ENCODE assay signal across 1 cellular context in the genomic region with DNA sequence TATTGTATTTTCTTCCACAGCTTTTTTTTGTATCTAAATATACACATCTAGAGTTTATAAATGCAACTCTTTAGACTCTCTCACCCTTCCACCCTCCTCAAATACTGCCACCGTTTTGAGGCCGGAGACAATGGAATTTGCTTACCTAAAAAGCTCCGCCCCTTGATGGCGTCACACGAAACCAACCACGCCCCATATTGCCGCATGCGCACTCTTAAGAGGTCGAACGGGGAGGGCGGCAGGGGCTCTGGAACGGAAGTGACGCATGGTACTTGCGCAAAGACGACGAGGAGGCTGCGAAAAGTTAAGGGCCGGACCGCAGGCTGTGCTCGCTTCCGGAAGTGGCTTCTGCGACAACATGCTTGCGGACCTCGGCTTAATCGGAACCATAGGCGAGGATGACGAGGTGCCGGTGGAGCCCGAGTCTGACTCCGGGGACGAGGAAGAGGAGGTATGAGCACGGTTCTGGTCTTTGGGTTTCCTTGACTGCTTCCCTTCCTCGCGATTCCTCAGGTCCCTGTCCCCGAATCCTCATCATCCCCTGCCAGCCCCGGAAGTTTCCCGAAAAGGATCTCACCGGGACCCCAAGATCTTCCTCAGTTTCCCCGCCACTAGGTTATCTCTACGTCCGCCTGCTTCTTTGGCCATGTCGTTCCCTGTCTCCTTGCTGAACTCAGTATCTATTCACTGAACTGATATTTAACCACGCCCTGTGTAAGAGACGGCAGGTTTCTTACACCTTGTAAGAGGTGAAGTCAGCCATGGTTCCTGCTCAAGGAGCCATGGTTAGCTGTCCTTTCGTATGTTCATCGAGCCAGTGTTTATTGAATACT.
TF ChIP-seq lines count a peak whose summit lies in the region.

A gene with protein sequence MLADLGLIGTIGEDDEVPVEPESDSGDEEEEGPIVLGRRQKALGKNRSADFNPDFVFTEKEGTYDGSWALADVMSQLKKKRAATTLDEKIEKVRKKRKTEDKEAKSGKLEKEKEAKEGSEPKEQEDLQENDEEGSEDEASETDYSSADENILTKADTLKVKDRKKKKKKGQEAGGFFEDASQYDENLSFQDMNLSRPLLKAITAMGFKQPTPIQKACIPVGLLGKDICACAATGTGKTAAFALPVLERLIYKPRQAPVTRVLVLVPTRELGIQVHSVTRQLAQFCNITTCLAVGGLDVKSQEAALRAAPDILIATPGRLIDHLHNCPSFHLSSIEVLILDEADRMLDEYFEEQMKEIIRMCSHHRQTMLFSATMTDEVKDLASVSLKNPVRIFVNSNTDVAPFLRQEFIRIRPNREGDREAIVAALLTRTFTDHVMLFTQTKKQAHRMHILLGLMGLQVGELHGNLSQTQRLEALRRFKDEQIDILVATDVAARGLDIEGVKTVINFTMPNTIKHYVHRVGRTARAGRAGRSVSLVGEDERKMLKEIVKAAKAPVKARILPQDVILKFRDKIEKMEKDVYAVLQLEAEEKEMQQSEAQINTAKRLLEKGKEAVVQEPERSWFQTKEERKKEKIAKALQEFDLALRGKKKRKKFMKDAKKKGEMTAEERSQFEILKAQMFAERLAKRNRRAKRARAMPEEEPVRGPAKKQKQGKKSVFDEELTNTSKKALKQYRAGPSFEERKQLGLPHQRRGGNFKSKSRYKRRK (plus strand): TSS at position 326 of the 833 bp plus-strand sequence. CDS start 33 bp downstream, at position 359.

TF ChIP-seq in K562, 482 proteins besides CTCF, POLR2A, EP300 and RAD21 (continued from another document and continues in another):
- TF ChIP-seq, protein P1, sequence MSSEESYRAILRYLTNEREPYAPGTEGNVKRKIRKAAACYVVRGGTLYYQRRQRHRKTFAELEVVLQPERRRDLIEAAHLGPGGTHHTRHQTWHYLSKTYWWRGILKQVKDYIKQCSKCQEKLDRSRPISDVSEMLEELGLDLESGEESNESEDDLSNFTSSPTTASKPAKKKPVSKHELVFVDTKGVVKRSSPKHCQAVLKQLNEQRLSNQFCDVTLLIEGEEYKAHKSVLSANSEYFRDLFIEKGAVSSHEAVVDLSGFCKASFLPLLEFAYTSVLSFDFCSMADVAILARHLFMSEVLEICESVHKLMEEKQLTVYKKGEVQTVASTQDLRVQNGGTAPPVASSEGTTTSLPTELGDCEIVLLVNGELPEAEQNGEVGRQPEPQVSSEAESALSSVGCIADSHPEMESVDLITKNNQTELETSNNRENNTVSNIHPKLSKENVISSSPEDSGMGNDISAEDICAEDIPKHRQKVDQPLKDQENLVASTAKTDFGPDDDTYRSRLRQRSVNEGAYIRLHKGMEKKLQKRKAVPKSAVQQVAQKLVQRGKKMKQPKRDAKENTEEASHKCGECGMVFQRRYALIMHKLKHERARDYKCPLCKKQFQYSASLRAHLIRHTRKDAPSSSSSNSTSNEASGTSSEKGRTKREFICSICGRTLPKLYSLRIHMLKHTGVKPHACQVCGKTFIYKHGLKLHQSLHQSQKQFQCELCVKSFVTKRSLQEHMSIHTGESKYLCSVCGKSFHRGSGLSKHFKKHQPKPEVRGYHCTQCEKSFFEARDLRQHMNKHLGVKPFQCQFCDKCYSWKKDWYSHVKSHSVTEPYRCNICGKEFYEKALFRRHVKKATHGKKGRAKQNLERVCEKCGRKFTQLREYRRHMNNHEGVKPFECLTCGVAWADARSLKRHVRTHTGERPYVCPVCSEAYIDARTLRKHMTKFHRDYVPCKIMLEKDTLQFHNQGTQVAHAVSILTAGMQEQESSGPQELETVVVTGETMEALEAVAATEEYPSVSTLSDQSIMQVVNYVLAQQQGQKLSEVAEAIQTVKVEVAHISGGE (CRISPR knock-in tag; IDR thresholded peaks at IDR 0.05), result peak; percentile 34 to 94 (median 36); a peak in 3 of 6 replicates
- no peak for TF ChIP-seq NR3C1 (CRISPR knock-in tag; IDR thresholded peaks at IDR 0.05)
- no peak for TF ChIP-seq ZNF282 (CRISPR knock-in tag; IDR thresholded peaks at IDR 0.05)
- TF ChIP-seq, protein P2, sequence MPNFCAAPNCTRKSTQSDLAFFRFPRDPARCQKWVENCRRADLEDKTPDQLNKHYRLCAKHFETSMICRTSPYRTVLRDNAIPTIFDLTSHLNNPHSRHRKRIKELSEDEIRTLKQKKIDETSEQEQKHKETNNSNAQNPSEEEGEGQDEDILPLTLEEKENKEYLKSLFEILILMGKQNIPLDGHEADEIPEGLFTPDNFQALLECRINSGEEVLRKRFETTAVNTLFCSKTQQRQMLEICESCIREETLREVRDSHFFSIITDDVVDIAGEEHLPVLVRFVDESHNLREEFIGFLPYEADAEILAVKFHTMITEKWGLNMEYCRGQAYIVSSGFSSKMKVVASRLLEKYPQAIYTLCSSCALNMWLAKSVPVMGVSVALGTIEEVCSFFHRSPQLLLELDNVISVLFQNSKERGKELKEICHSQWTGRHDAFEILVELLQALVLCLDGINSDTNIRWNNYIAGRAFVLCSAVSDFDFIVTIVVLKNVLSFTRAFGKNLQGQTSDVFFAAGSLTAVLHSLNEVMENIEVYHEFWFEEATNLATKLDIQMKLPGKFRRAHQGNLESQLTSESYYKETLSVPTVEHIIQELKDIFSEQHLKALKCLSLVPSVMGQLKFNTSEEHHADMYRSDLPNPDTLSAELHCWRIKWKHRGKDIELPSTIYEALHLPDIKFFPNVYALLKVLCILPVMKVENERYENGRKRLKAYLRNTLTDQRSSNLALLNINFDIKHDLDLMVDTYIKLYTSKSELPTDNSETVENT (CRISPR knock-in tag; IDR thresholded peaks at IDR 0.05), result 0 out of 2 replicates have a peak, but pooled peaks have one; percentile 37
- TF ChIP-seq ZNF140 (CRISPR knock-in tag; IDR thresholded peaks at IDR 0.05), result no peak
- no peak for TF ChIP-seq ZNF253 (CRISPR knock-in tag; conservative IDR thresholded peaks at IDR 0.05)
- no peak for TF ChIP-seq ERF (CRISPR knock-in tag; IDR thresholded peaks at IDR 0.05)
- TF ChIP-seq CXXC5 (CRISPR knock-in tag; IDR thresholded peaks at IDR 0.05), result peak; percentile 92
- TF ChIP-seq, protein P3, sequence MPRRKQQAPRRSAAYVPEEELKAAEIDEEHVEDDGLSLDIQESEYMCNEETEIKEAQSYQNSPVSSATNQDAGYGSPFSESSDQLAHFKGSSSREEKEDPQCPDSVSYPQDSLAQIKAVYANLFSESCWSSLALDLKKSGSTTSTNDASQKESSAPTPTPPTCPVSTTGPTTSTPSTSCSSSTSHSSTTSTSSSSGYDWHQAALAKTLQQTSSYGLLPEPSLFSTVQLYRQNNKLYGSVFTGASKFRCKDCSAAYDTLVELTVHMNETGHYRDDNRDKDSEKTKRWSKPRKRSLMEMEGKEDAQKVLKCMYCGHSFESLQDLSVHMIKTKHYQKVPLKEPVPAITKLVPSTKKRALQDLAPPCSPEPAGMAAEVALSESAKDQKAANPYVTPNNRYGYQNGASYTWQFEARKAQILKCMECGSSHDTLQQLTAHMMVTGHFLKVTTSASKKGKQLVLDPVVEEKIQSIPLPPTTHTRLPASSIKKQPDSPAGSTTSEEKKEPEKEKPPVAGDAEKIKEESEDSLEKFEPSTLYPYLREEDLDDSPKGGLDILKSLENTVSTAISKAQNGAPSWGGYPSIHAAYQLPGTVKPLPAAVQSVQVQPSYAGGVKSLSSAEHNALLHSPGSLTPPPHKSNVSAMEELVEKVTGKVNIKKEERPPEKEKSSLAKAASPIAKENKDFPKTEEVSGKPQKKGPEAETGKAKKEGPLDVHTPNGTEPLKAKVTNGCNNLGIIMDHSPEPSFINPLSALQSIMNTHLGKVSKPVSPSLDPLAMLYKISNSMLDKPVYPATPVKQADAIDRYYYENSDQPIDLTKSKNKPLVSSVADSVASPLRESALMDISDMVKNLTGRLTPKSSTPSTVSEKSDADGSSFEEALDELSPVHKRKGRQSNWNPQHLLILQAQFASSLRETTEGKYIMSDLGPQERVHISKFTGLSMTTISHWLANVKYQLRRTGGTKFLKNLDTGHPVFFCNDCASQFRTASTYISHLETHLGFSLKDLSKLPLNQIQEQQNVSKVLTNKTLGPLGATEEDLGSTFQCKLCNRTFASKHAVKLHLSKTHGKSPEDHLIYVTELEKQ (CRISPR knock-in tag; IDR thresholded peaks at IDR 0.05), result no peak
- TF ChIP-seq, protein P4, sequence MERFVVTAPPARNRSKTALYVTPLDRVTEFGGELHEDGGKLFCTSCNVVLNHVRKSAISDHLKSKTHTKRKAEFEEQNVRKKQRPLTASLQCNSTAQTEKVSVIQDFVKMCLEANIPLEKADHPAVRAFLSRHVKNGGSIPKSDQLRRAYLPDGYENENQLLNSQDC (CRISPR knock-in tag; IDR thresholded peaks at IDR 0.05), result no peak
- TF ChIP-seq DDX20 (tag; IDR thresholded peaks at IDR 0.05; ENCODE audit: low read depth), result no peak
- peak; percentile 85 for TF ChIP-seq POLR2B (IDR thresholded peaks at IDR 0.05; ENCODE audit: low read depth, partially characterized antibody)
- TF ChIP-seq KDM5B (IDR thresholded peaks at IDR 0.05; ENCODE audit: insufficient replicate concordance, low read depth, low read length), result peak; percentile 80
- no peak for TF ChIP-seq BCL6 (CRISPR knock-in tag; IDR thresholded peaks at IDR 0.05)
- TF ChIP-seq, protein P5, sequence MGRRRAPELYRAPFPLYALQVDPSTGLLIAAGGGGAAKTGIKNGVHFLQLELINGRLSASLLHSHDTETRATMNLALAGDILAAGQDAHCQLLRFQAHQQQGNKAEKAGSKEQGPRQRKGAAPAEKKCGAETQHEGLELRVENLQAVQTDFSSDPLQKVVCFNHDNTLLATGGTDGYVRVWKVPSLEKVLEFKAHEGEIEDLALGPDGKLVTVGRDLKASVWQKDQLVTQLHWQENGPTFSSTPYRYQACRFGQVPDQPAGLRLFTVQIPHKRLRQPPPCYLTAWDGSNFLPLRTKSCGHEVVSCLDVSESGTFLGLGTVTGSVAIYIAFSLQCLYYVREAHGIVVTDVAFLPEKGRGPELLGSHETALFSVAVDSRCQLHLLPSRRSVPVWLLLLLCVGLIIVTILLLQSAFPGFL (CRISPR knock-in tag; IDR thresholded peaks at IDR 0.05), result no peak
- no peak for TF ChIP-seq ILK (tag; IDR thresholded peaks at IDR 0.05; ENCODE audit: borderline replicate concordance, low read depth)
- peak; percentile 88 for TF ChIP-seq RBFOX2 (IDR thresholded peaks at IDR 0.05; ENCODE audit: low read depth, low read length)
- TF ChIP-seq, protein P6, sequence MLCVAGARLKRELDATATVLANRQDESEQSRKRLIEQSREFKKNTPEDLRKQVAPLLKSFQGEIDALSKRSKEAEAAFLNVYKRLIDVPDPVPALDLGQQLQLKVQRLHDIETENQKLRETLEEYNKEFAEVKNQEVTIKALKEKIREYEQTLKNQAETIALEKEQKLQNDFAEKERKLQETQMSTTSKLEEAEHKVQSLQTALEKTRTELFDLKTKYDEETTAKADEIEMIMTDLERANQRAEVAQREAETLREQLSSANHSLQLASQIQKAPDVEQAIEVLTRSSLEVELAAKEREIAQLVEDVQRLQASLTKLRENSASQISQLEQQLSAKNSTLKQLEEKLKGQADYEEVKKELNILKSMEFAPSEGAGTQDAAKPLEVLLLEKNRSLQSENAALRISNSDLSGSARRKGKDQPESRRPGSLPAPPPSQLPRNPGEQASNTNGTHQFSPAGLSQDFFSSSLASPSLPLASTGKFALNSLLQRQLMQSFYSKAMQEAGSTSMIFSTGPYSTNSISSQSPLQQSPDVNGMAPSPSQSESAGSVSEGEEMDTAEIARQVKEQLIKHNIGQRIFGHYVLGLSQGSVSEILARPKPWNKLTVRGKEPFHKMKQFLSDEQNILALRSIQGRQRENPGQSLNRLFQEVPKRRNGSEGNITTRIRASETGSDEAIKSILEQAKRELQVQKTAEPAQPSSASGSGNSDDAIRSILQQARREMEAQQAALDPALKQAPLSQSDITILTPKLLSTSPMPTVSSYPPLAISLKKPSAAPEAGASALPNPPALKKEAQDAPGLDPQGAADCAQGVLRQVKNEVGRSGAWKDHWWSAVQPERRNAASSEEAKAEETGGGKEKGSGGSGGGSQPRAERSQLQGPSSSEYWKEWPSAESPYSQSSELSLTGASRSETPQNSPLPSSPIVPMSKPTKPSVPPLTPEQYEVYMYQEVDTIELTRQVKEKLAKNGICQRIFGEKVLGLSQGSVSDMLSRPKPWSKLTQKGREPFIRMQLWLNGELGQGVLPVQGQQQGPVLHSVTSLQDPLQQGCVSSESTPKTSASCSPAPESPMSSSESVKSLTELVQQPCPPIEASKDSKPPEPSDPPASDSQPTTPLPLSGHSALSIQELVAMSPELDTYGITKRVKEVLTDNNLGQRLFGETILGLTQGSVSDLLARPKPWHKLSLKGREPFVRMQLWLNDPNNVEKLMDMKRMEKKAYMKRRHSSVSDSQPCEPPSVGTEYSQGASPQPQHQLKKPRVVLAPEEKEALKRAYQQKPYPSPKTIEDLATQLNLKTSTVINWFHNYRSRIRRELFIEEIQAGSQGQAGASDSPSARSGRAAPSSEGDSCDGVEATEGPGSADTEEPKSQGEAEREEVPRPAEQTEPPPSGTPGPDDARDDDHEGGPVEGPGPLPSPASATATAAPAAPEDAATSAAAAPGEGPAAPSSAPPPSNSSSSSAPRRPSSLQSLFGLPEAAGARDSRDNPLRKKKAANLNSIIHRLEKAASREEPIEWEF (CRISPR knock-in tag; IDR thresholded peaks at IDR 0.05), result no peak
- TF ChIP-seq, protein P7, sequence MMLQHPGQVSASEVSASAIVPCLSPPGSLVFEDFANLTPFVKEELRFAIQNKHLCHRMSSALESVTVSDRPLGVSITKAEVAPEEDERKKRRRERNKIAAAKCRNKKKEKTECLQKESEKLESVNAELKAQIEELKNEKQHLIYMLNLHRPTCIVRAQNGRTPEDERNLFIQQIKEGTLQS (IDR thresholded peaks at IDR 0.05), result peak; percentile 84
- TF ChIP-seq, protein P7 (CRISPR knock-in tag; conservative IDR thresholded peaks at IDR 0.05), result no peak
